Comparison of ENCODE assay signal across 12 cellular contexts in genomic region chr6:55778704-55779103, GRCh38.
"Had no signal": no experiment of that assay in that cellular context is flagged by ENCODE, and none has a peak within 500 bp of the region (broad histone marks: within the 10 kb centered on the region; RNA-seq: fewer than 3 reads in every experiment).

No MANE protein-coding gene starts in this region.

- ATAC-seq: activated CD4-positive, CD25-positive, alpha-beta regulatory T cell treated with anti-CD3 and anti-CD28 coated beads, Interleukin-2, amount 50 U/mL, for 24 hours; activated T-cell treated with anti-CD3 and anti-CD28 coated beads, Interleukin-2, amount 50 U/mL, for 4 hours; pancreas had no signal

- H3K4me2 ChIP-seq: neural progenitor cell had no signal

- H2AFZ ChIP-seq: neural progenitor cell had no signal

- H3K4me3 Mint-ChIP-seq: activated CD4-positive, alpha-beta memory T cell treated with anti-CD3 and anti-CD28 coated beads for 36 hours; activated naive CD8-positive, alpha-beta T cell treated with anti-CD3 and anti-CD28 coated beads, Interleukin-2, amount 10 ng/mL, durations not matched to agents 7 days and 5 days; activated T-cell treated with anti-CD3 and anti-CD28 coated beads, Interleukin-2, amount 50 U/mL, for 4 hours; neural progenitor cell had no signal

- H3K27ac Mint-ChIP-seq: activated CD4-positive, alpha-beta memory T cell treated with anti-CD3 and anti-CD28 coated beads for 36 hours; activated naive CD8-positive, alpha-beta T cell treated with anti-CD3 and anti-CD28 coated beads, Interleukin-2, amount 10 ng/mL, durations not matched to agents 7 days and 5 days; neural progenitor cell had no signal

- DNase-seq: activated CD4-positive, alpha-beta memory T cell treated with anti-CD3 and anti-CD28 coated beads for 36 hours; activated gamma-delta T cell; activated naive CD8-positive, alpha-beta T cell treated with anti-CD3 and anti-CD28 coated beads, Interleukin-2, amount 10 ng/mL, durations not matched to agents 7 days and 5 days; activated T-cell treated with anti-CD3 and anti-CD28 coated beads, Interleukin-2, amount 50 U/mL, for 4 hours; anterior cingulate cortex; cerebellar nuclear complex; dorsolateral prefrontal cortex; hypothalamus; pancreas; thyroid gland had no signal

- H3K27me3 ChIP-seq: dorsolateral prefrontal cortex, neural progenitor cell, pancreas, thyroid gland had no signal

- H3K36me3 Mint-ChIP-seq: activated CD4-positive, alpha-beta memory T cell treated with anti-CD3 and anti-CD28 coated beads for 36 hours; activated naive CD8-positive, alpha-beta T cell treated with anti-CD3 and anti-CD28 coated beads, Interleukin-2, amount 10 ng/mL, durations not matched to agents 7 days and 5 days; neural progenitor cell had no signal

- H3K4me1 Mint-ChIP-seq: activated naive CD8-positive, alpha-beta T cell treated with anti-CD3 and anti-CD28 coated beads, Interleukin-2, amount 10 ng/mL, durations not matched to agents 7 days and 5 days had no signal

- H3K9ac ChIP-seq: neural progenitor cell had no signal

- H3K27me3 Mint-ChIP-seq: activated CD4-positive, alpha-beta memory T cell treated with anti-CD3 and anti-CD28 coated beads for 36 hours; activated naive CD8-positive, alpha-beta T cell treated with anti-CD3 and anti-CD28 coated beads, Interleukin-2, amount 10 ng/mL, durations not matched to agents 7 days and 5 days had no signal

- H3K27ac ChIP-seq: dorsolateral prefrontal cortex, neural progenitor cell, pancreas, thyroid gland had no signal

- H3K9me3 Mint-ChIP-seq: neural progenitor cell had no signal

- H3K4me3 ChIP-seq: dorsolateral prefrontal cortex, neural progenitor cell, pancreas, thyroid gland had no signal

- H3K9me3 ChIP-seq: pancreas, thyroid gland had no signal

- H3K4me1 ChIP-seq: pancreas had no signal

- H3K36me3 ChIP-seq: neural progenitor cell, pancreas, thyroid gland had no signal
